17 cellular contexts compared by ENCODE assay signal in the genomic region with DNA sequence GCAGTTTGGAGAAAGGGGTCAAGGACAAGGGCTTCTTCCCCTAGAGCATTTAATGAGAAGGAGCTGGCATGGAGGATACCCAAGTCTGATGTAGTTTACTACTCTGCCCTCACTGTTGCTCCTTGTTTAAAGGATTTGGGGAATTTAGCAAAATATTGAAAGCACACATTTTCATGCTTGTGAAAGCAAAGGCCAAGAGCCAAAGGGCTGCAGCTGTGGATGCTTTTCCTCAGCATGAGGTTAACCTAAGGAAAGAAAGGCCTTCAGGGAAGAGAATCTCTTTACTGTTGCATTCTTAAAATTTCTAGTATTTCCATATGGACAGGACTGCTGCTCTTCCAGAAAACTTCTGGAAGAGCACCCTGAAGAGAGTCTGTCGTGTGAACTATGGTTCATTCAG. TPM values are rescaled to one million over a fixed set of nuclear protein-coding genes. Genes with fewer than 3 reads are reported as not detected.
A peak's percentile ranks its signal among the peaks of the same experiment; 100 is the strongest.
DNase-seq lines count a peak whose midpoint lies in the region; TF ChIP-seq lines count a peak whose summit lies in the region.
"Had no signal": no experiment of that assay in that cellular context is flagged by ENCODE, and none has a peak within 500 bp of the region (broad histone marks: within the 10 kb centered on the region; RNA-seq: fewer than 3 reads in every experiment).

No MANE protein-coding gene starts in this region.

- H3K27me3 Mint-ChIP-seq in endodermal cell (ENCODE audit: insufficient read depth) (peaks cover 2% of the 10 kb centered on the region), neural crest cell (ENCODE audit: low read depth) (no peaks in the 10 kb centered on the region)

- intact Hi-C loops in vagina (cut with DNase I) (no loop called here), thyroid gland (cut with DNase I) (no loop called here)

- POLR2A ChIA-PET in AG04450 (lab: Yijun Ruan, JAX), result no interaction called here

- H3K9me3 Mint-ChIP-seq in endodermal cell (no peaks in the 10 kb centered on the region), neural crest cell (no peaks in the 10 kb centered on the region)
- H3K9me3 Mint-ChIP-seq: CD8-positive, alpha-beta T cell had no signal

- H3K9ac ChIP-seq in endodermal cell (ENCODE audit: extremely low read depth, low read length, poor library complexity, severe bottlenecking), result no peak overlapping the region
- H3K9ac ChIP-seq: BLaER1, GM23248 had no signal

- CTCF ChIA-PET in AG04450 (lab: Charles Lee), result no interaction called here

- TF ChIP-seq POLR2A in vagina (IDR thresholded peaks at IDR 0.05) (no peak), thyroid gland (IDR thresholded peaks at IDR 0.05) (no peak)

- H3K27ac Mint-ChIP-seq in endodermal cell, result no peak overlapping the region
- peak overlapping the region; percentile 31 for H3K27ac Mint-ChIP-seq in neural crest cell (ENCODE audit: unreplicated experiment)
- H3K27ac Mint-ChIP-seq: CD8-positive, alpha-beta T cell had no signal

- H3K4me1 ChIP-seq in endodermal cell (ENCODE audit: control insufficient read depth, insufficient read depth, low read length) (no peaks in the 10 kb centered on the region), vagina (peaks cover 9% of the 10 kb centered on the region), thyroid gland (peaks cover 5 to 18% of the 10 kb centered on the region in 2 donors)
- H3K4me1 ChIP-seq: BLaER1 had no signal

- H3K27ac ChIP-seq in AG04450 (ENCODE audit: low read depth, low read length) (peak overlapping the region; percentile 11), angular gyrus (ENCODE audit: low read depth, low read length) (peak overlapping the region; percentile 24), endodermal cell (ENCODE audit: low read depth, low read length) (peak overlapping the region; percentile 26), vagina (no peak overlapping the region), thyroid gland (no peak overlapping the region)
- H3K27ac ChIP-seq: BLaER1, GM23248, PC-9 had no signal

- H3K36me3 ChIP-seq in endodermal cell (ENCODE audit: control insufficient read depth, insufficient read depth, low read length) (no peaks in the 10 kb centered on the region), vagina (no peaks in the 10 kb centered on the region), thyroid gland (no peaks in the 10 kb centered on the region)
- H3K36me3 ChIP-seq: BLaER1 had no signal

- H3K4me3 Mint-ChIP-seq in endodermal cell (no peak overlapping the region), neural crest cell (no peak overlapping the region)
- H3K4me3 Mint-ChIP-seq: CD8-positive, alpha-beta T cell had no signal

- 44 to 58% methylated on average over 1 of the region's 1 CpG for WGBS in endodermal cell (ENCODE audit: insufficient coverage in 1 of 2, insufficient read length in 1 of 2), 2 experiments
- 52 to 69% methylated on average over 1 of the region's 1 CpG for whole genome bisulfite sequencing in thyroid gland, 2 donors

- H3K9me3 ChIP-seq in AG04450 (ENCODE audit: control insufficient read depth, insufficient read depth, low read length), result no peaks in the 10 kb centered on the region
- no peaks in the 10 kb centered on the region for H3K9me3 ChIP-seq in endodermal cell (ENCODE audit: control insufficient read depth, low read length)
- no peaks in the 10 kb centered on the region for H3K9me3 ChIP-seq in vagina
- no peaks in the 10 kb centered on the region for H3K9me3 ChIP-seq in thyroid gland
- H3K9me3 ChIP-seq: BLaER1 had no signal

- H3K4me3 ChIP-seq in AG04450 (ENCODE audit: low read depth, low read length), result no peak overlapping the region
- H3K4me3 ChIP-seq in endodermal cell (ENCODE audit: low read length), result no peak overlapping the region
- H3K4me3 ChIP-seq in vagina, result no peak overlapping the region
- H3K4me3 ChIP-seq in thyroid gland (replicated peaks in 1 of 3), result no peak overlapping the region
- H3K4me3 ChIP-seq: BLaER1, GM23248, PC-9 had no signal

- TF ChIP-seq CTCF in AG04450 (IDR thresholded peaks at IDR 0.05; ENCODE audit: low read depth, low read length), result no peak
- TF ChIP-seq CTCF in endodermal cell (conservative IDR thresholded peaks at IDR 0.05), result no peak
- no peak for TF ChIP-seq CTCF in neural crest cell (conservative IDR thresholded peaks at IDR 0.05)
- TF ChIP-seq CTCF in vagina (IDR thresholded peaks at IDR 0.05), result no peak
- TF ChIP-seq CTCF in thyroid gland (IDR thresholded peaks at IDR 0.05), result no peak

- no peaks in the 10 kb centered on the region for H3K27me3 ChIP-seq in AG04450 (ENCODE audit: control insufficient read depth, insufficient read depth, low read length)
- no peaks in the 10 kb centered on the region for H3K27me3 ChIP-seq in endodermal cell (ENCODE audit: control insufficient read depth, insufficient read depth, low read length, poor library complexity, severe bottlenecking)
- H3K27me3 ChIP-seq in vagina, result no peaks in the 10 kb centered on the region
- no peaks in the 10 kb centered on the region for H3K27me3 ChIP-seq in thyroid gland
- H3K27me3 ChIP-seq: BLaER1 had no signal

- H3K4me1 Mint-ChIP-seq in endodermal cell, result peaks cover 29% of the 10 kb centered on the region
- H3K4me1 Mint-ChIP-seq in neural crest cell, result peaks cover 36% of the 10 kb centered on the region

- no peaks in the 10 kb centered on the region for H3K36me3 Mint-ChIP-seq in endodermal cell (ENCODE audit: low read depth)
- H3K36me3 Mint-ChIP-seq in neural crest cell (ENCODE audit: low read depth), result no peaks in the 10 kb centered on the region
- H3K36me3 Mint-ChIP-seq: CD8-positive, alpha-beta T cell had no signal

- DNase-seq in AG04450 (ENCODE audit: low read depth, low spot score) (no peak), endodermal cell (no peak), neural crest cell (ENCODE audit: low read depth, low spot score) (no peak), vagina (ENCODE audit: extremely low spot score in 2 of 2) (no peak), NCI-H2081 (lab: John Stamatoyannopoulos, UW) (no peak), DMS53 (lab: John Stamatoyannopoulos, UW) (no peak), thyroid gland (no peak)
- DNase-seq: 8988T; CD8-positive, alpha-beta T cell; DMS79; GM23248; KBM-7; MV-4-11; NCI-H2029; PC-9 had no signal

RNA-seq across cellular contexts. Expression of a gene that starts 45.9 kb away (rescaled TPM):
- 26.6 and 27.0 TPM in 2 replicates for polyA plus RNA-seq in AG04450 (2011; rRNA removed)
- 65.3 and 69.5 TPM in 2 replicates for polyA minus RNA-seq in AG04450 (2011; rRNA and poly(A)+ RNA removed)
- total RNA-seq in endodermal cell, result 10 to 100 TPM in 1 of 2 donors, 1 to 10 TPM in 1; 4.6 to 12.4 TPM
- 24.1 TPM for polyA plus RNA-seq in endodermal cell (2013, experiment 1 of 2)
- polyA plus RNA-seq in endodermal cell (2013, experiment 2 of 2), result 24.4 TPM
- total RNA-seq in neural crest cell, result 88.0 and 90.0 TPM in 2 replicates
- 86.4 TPM for total RNA-seq in vagina
- 100 to 1,000 TPM; 154 to 235 (median 190) TPM for total RNA-seq in thyroid gland

Comparison
In these comparisons a context has a peak if more than half of its experiments do, and no peak if none do; other contexts are left out.
1. H3K27ac ChIP-seq: peak in AG04450 (single experiment), angular gyrus (single experiment) and endodermal cell (single experiment); none in vagina (single experiment) and thyroid gland (0 of 3).